8 cellular contexts compared by ENCODE assay signal in genomic region chr2:26344581-26345283, GRCh38. TPM values are rescaled to one million over a fixed set of nuclear protein-coding genes. Genes with fewer than 3 reads are reported as not detected.
A peak's percentile ranks its signal among the peaks of the same experiment; 100 is the strongest.
DNase-seq lines count a peak whose midpoint lies in the region; ATAC-seq, FAIRE-seq and TF ChIP-seq lines count a peak whose summit lies in the region.

No MANE protein-coding gene starts in this region.

- intact Hi-C loops in kidney (cut with DNase I) = no loop called here

- H3K4me3 Mint-ChIP-seq in activated naive CD8-positive, alpha-beta T cell treated with anti-CD3 and anti-CD28 coated beads, Interleukin-2, amount 10 ng/mL, durations not matched to agents 7 days and 5 days = peak overlapping the region; percentile 95

- H3K9ac ChIP-seq in kidney (ENCODE audit: low read length in 2 of 2) = peak overlapping the region; percentile 90 to 100

- H3K9me3 Mint-ChIP-seq in activated naive CD8-positive, alpha-beta T cell treated with anti-CD3 and anti-CD28 coated beads, Interleukin-2, amount 10 ng/mL, durations not matched to agents 7 days and 5 days = no peaks in the 10 kb centered on the region

- H3K4me1 Mint-ChIP-seq in activated naive CD8-positive, alpha-beta T cell treated with anti-CD3 and anti-CD28 coated beads, Interleukin-2, amount 10 ng/mL, durations not matched to agents 7 days and 5 days = peaks cover 33% of the 10 kb centered on the region

- TF ChIP-seq RAD21 in Ishikawa (IDR thresholded peaks at IDR 0.05; ENCODE audit: low read depth) = no peak

- no peaks in the 10 kb centered on the region for H3K36me3 ChIP-seq in BE2C
- H3K36me3 ChIP-seq in kidney (ENCODE audit: control insufficient read depth in 1 of 2, insufficient read depth in 2 of 2, low read length in 2 of 2) = no peaks in the 10 kb centered on the region

- H3K9me3 ChIP-seq in BE2C = no peaks in the 10 kb centered on the region
- no peaks in the 10 kb centered on the region for H3K9me3 ChIP-seq in kidney (ENCODE audit: control insufficient read depth in 1 of 2, low read length in 2 of 2)

- TF ChIP-seq CTCF in BE2C (IDR thresholded peaks at IDR 0.05; ENCODE audit: low read depth, low read length) (no peak), kidney (IDR thresholded peaks at IDR 0.05; ENCODE audit: borderline replicate concordance, extremely low read depth, insufficient read depth) (no peak)

- H3K4me3 ChIP-seq in BE2C (ENCODE audit: low read depth, low read length) (peak overlapping the region; percentile 82), kidney (ENCODE audit: low read length in 2 of 2) (peak overlapping the region; percentile 95 to 96)

- no peaks in the 10 kb centered on the region for H3K27me3 Mint-ChIP-seq in activated naive CD8-positive, alpha-beta T cell treated with anti-CD3 and anti-CD28 coated beads, Interleukin-2, amount 10 ng/mL, durations not matched to agents 7 days and 5 days

- peak overlapping the region; percentile 91 for H3K27ac Mint-ChIP-seq in activated naive CD8-positive, alpha-beta T cell treated with anti-CD3 and anti-CD28 coated beads, Interleukin-2, amount 10 ng/mL, durations not matched to agents 7 days and 5 days

- H3K4me1 ChIP-seq in BE2C = peaks cover 5% of the 10 kb centered on the region; the same call in 1 of the 2 replicates
- H3K4me1 ChIP-seq in kidney (ENCODE audit: control insufficient read depth in 1 of 2, insufficient read depth in 1 of 2, low read depth in 1 of 2, low read length in 2 of 2) = peaks cover 5 to 18% of the 10 kb centered on the region in 2 donors

- H3K36me3 Mint-ChIP-seq in activated naive CD8-positive, alpha-beta T cell treated with anti-CD3 and anti-CD28 coated beads, Interleukin-2, amount 10 ng/mL, durations not matched to agents 7 days and 5 days = peaks cover 5% of the 10 kb centered on the region

- H3K27ac ChIP-seq in kidney (ENCODE audit: low read depth in 2 of 2, low read length in 2 of 2) = peak overlapping the region in 1 of 2 donors; percentile 97

- FAIRE-seq in kidney (lab: Jason Lieb, UNC) = no peak

- POLR2A ChIA-PET in activated naive CD8-positive, alpha-beta T cell treated with anti-CD3 and anti-CD28 coated beads, Interleukin-2, amount 10 ng/mL, durations not matched to agents 7 days and 5 days (lab: Charles Lee) = interaction anchor here (0.5 to 3.4 kb wide), 9 partner anchors 10 to 975 kb away, joined by 3 to 21 read pairs (median 3); partner anchors contain the start of genes HADHA and HADHB

- no peak for TF ChIP-seq EP300 in Ishikawa (IDR thresholded peaks at IDR 0.05; ENCODE audit: borderline replicate concordance)

- no peaks in the 10 kb centered on the region for H3K27me3 ChIP-seq in BE2C

- ATAC-seq in activated naive CD8-positive, alpha-beta T cell treated with anti-CD3 and anti-CD28 coated beads, Interleukin-2, amount 10 ng/mL, durations not matched to agents 7 days and 5 days (ENCODE audit: low read depth) = no peak
- ATAC-seq in HG03354 (IDR thresholded peaks at IDR 0.05; ENCODE audit: poor library complexity, severe bottlenecking, unreplicated experiment) (no peak), GM18502 (IDR thresholded peaks at IDR 0.05; ENCODE audit: poor library complexity, unreplicated experiment) (no peak)

- DNase-seq in BE2C (peak; percentile 25), kidney (no peak), anterior cingulate cortex (lab: John Stamatoyannopoulos, UW) (no peak)
- no peak for DNase-seq in activated naive CD8-positive, alpha-beta T cell treated with anti-CD3 and anti-CD28 coated beads, Interleukin-2, amount 10 ng/mL, durations not matched to agents 7 days and 5 days
- peak; percentile 45 for DNase-seq in stimulated activated CD8-positive, alpha-beta memory T cell treated with anti-CD3 and anti-CD28 coated beads, Interleukin-4, amount 100 ng/mL, for 48 hours

TF ChIP-seq in Ishikawa, 13 proteins besides CTCF, POLR2A, EP300 and RAD21:
- peak; percentile 53 for TF ChIP-seq USF1 (IDR thresholded peaks at IDR 0.05)
- TF ChIP-seq MAX (IDR thresholded peaks at IDR 0.05) = no peak
- TF ChIP-seq TEAD4 (IDR thresholded peaks at IDR 0.05) = peak; percentile 91

RNA-seq across cellular contexts. Expression of gene SELENOI, which starts 1.2 kb away (rescaled TPM):
- 15.4 TPM for polyA plus RNA-seq in BE2C (2012; ENCODE audit: insufficient read depth, insufficient read length, low read depth)
- total RNA-seq in activated naive CD8-positive, alpha-beta T cell treated with anti-CD3 and anti-CD28 coated beads, Interleukin-2, amount 10 ng/mL, durations not matched to agents 7 days and 5 days = 10 to 100 TPM; 26.4 TPM
- total RNA-seq in kidney = 23.7 TPM
- 5.3 TPM for polyA plus RNA-seq in kidney (ENCODE audit: insufficient read depth, low read depth, low replicate concordance)

RNA-seq across cellular contexts. Expression of gene ADGRF3, which starts 1.9 kb away (rescaled TPM):
- polyA plus RNA-seq in BE2C (2012; ENCODE audit: insufficient read depth, insufficient read length, low read depth) = 0.12 TPM
- 1 to 10 TPM; 5.7 to 7.0 TPM for total RNA-seq in activated naive CD8-positive, alpha-beta T cell treated with anti-CD3 and anti-CD28 coated beads, Interleukin-2, amount 10 ng/mL, durations not matched to agents 7 days and 5 days
- 0.94 TPM for total RNA-seq in kidney
- polyA plus RNA-seq in kidney (ENCODE audit: insufficient read depth, low read depth, low replicate concordance) = 1.8 TPM

RNA-seq across cellular contexts. Expression of gene DRC1, which starts 57.0 kb away (rescaled TPM):
- polyA plus RNA-seq in BE2C (2012; ENCODE audit: insufficient read depth, insufficient read length, low read depth) = 0.31 TPM
- total RNA-seq in activated naive CD8-positive, alpha-beta T cell treated with anti-CD3 and anti-CD28 coated beads, Interleukin-2, amount 10 ng/mL, durations not matched to agents 7 days and 5 days = not detected
- total RNA-seq in kidney = 0.76 TPM
- polyA plus RNA-seq in kidney (ENCODE audit: insufficient read depth, low read depth, low replicate concordance) = not detected

Comparison
In these comparisons a context has a peak if more than half of its experiments do, and no peak if none do; other contexts are left out.
1. DNase-seq: peak in BE2C (single experiment) and stimulated activated CD8-positive, alpha-beta memory T cell treated with anti-CD3 and anti-CD28 coated beads, Interleukin-4, amount 100 ng/mL, for 48 hours (single experiment); none in activated naive CD8-positive, alpha-beta T cell treated with anti-CD3 and anti-CD28 coated beads, Interleukin-2, amount 10 ng/mL, durations not matched to agents 7 days and 5 days (single experiment), kidney (single experiment) and anterior cingulate cortex (0 of 58).